Comparison of ENCODE assay signal across 1 cellular context in the genomic region with DNA sequence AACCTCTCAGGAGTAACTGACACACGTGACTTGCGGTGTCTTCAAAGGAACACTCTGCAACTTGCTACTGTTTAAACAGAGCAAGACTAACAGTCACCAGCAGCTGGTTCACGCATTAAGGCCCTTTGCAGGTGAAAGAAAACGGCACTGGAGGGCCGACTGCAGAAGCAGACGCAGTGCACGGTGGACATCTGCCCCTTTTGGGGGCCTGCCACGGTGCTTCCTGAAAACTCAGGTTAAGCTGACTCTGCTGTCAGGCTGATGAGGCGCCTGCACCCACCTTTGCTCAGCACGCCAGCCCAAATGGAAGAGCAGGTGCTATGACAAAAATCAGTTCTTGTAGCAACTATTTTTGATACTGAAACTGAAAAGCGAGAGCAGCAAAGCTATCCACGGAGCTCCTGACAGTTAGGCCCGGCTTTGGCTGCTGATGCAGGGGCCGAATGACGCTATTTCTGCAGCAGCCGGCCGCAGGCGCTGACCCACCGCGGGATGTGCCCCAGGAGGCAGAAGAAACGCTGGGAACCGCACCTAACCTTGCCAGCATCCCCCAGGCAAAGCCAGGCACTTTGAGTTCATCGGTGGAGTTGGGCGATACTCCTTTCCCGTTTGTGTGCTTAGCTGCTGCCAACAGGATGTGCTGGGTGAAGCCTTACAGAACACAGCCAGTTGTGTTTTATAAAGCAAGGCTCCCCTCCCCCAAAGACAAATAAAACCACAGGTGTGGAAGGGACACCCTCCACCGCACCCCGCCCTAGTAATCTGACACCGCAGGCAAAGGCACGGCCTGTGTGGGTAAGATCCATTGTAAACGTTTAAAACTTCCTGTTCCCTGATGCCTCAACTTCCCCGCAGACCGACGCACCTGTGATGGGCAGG.
TF ChIP-seq lines count a peak whose summit lies in the region.

No MANE protein-coding gene starts in this region.

TF ChIP-seq in HepG2, 621 proteins besides CTCF, POLR2A, EP300 and RAD21 (continued from another document and continues in another):
- TF ChIP-seq, protein P1, sequence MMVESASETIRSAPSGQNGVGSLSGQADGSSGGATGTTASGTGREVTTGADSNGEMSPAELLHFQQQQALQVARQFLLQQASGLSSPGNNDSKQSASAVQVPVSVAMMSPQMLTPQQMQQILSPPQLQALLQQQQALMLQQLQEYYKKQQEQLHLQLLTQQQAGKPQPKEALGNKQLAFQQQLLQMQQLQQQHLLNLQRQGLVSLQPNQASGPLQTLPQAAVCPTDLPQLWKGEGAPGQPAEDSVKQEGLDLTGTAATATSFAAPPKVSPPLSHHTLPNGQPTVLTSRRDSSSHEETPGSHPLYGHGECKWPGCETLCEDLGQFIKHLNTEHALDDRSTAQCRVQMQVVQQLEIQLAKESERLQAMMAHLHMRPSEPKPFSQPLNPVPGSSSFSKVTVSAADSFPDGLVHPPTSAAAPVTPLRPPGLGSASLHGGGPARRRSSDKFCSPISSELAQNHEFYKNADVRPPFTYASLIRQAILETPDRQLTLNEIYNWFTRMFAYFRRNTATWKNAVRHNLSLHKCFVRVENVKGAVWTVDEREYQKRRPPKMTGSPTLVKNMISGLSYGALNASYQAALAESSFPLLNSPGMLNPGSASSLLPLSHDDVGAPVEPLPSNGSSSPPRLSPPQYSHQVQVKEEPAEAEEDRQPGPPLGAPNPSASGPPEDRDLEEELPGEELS (CRISPR knock-in tag; IDR thresholded peaks at IDR 0.05) = peak; percentile 43; the same call in 1 of the 2 replicates
- TF ChIP-seq KDM3A (CRISPR knock-in tag; IDR thresholded peaks at IDR 0.05; ENCODE audit: low read depth) (no peak), XRCC5 (optimal IDR thresholded peaks at IDR 0.05; ENCODE audit: low read length) (no peak), KDM2A (CRISPR knock-in tag; IDR thresholded peaks at IDR 0.05; ENCODE audit: borderline replicate concordance, low read depth) (peak; percentile 64; the same call in 1 of the 2 replicates), ELF1 (CRISPR knock-in tag; IDR thresholded peaks at IDR 0.05) (no peak), ZNF607 (CRISPR knock-in tag; IDR thresholded peaks at IDR 0.05; ENCODE audit: borderline replicate concordance) (no peak), HNRNPL (IDR thresholded peaks at IDR 0.05; ENCODE audit: low read depth, low read length) (0 out of 2 replicates have a peak, but pooled peaks have one; percentile 35), MYNN (CRISPR knock-in tag; IDR thresholded peaks at IDR 0.05; ENCODE audit: low read depth) (no peak), ZC3H13 (CRISPR knock-in tag; IDR thresholded peaks at IDR 0.05) (0 out of 2 replicates have a peak, but pooled peaks have one; percentile 12), RXRA (CRISPR knock-in tag; IDR thresholded peaks at IDR 0.05) (peak; percentile 33), TCF7 (IDR thresholded peaks at IDR 0.05; ENCODE audit: low read depth) (peak; percentile 75), FOXA3 (CRISPR knock-in tag; IDR thresholded peaks at IDR 0.05) (peak; percentile 68), ZNF331 (CRISPR knock-in tag; IDR thresholded peaks at IDR 0.05) (no peak; the same call in 1 of the 2 replicates), FOXA1 (IDR thresholded peaks at IDR 0.05) (no peak), FOXA1 (CRISPR knock-in tag; IDR thresholded peaks at IDR 0.05) (peak; percentile 71), IRF2 (CRISPR knock-in tag; IDR thresholded peaks at IDR 0.05) (no peak), THAP11 (CRISPR knock-in tag; IDR thresholded peaks at IDR 0.05) (0 out of 2 replicates have a peak, but pooled peaks have one; percentile 29), NR2F6 (IDR thresholded peaks at IDR 0.05) (peak; percentile 49; the same call in 1 of the 2 replicates), NR2F6 (CRISPR knock-in tag; IDR thresholded peaks at IDR 0.05) (peak; percentile 35; the same call in 1 of the 2 replicates), NR2F2 (IDR thresholded peaks at IDR 0.05; ENCODE audit: borderline replicate concordance, low read depth) (no peak), FOSL2 (CRISPR knock-in tag; IDR thresholded peaks at IDR 0.05) (0 out of 2 replicates have a peak, but pooled peaks have one; percentile 18), RARG (CRISPR knock-in tag; IDR thresholded peaks at IDR 0.05; ENCODE audit: low read depth) (no peak), FOXP1 (IDR thresholded peaks at IDR 0.05) (no peak), FOXP1 (CRISPR knock-in tag; IDR thresholded peaks at IDR 0.05) (peak; percentile 29; the same call in 1 of the 2 replicates), SP140L (CRISPR knock-in tag; IDR thresholded peaks at IDR 0.05; ENCODE audit: borderline replicate concordance) (no peak), SSRP1 (CRISPR knock-in tag; IDR thresholded peaks at IDR 0.05) (no peak), NONO (IDR thresholded peaks at IDR 0.05) (no peak), NONO (CRISPR knock-in tag; conservative IDR thresholded peaks at IDR 0.05) (0 out of 2 replicates have a peak, but pooled peaks have one; percentile 40), RFXANK (CRISPR knock-in tag; IDR thresholded peaks at IDR 0.05) (no peak)
- TF ChIP-seq, protein P2, sequence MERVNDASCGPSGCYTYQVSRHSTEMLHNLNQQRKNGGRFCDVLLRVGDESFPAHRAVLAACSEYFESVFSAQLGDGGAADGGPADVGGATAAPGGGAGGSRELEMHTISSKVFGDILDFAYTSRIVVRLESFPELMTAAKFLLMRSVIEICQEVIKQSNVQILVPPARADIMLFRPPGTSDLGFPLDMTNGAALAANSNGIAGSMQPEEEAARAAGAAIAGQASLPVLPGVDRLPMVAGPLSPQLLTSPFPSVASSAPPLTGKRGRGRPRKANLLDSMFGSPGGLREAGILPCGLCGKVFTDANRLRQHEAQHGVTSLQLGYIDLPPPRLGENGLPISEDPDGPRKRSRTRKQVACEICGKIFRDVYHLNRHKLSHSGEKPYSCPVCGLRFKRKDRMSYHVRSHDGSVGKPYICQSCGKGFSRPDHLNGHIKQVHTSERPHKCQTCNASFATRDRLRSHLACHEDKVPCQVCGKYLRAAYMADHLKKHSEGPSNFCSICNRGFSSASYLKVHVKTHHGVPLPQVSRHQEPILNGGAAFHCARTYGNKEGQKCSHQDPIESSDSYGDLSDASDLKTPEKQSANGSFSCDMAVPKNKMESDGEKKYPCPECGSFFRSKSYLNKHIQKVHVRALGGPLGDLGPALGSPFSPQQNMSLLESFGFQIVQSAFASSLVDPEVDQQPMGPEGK (CRISPR knock-in tag; IDR thresholded peaks at IDR 0.05) = peak; percentile 74
- TF ChIP-seq, protein P3, sequence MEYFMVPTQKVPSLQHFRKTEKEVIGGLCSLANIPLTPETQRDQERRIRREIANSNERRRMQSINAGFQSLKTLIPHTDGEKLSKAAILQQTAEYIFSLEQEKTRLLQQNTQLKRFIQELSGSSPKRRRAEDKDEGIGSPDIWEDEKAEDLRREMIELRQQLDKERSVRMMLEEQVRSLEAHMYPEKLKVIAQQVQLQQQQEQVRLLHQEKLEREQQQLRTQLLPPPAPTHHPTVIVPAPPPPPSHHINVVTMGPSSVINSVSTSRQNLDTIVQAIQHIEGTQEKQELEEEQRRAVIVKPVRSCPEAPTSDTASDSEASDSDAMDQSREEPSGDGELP (IDR thresholded peaks at IDR 0.05; ENCODE audit: borderline replicate concordance, low read depth) = peak; percentile 55
- TF ChIP-seq, protein P4, sequence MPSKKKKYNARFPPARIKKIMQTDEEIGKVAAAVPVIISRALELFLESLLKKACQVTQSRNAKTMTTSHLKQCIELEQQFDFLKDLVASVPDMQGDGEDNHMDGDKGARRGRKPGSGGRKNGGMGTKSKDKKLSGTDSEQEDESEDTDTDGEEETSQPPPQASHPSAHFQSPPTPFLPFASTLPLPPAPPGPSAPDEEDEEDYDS (CRISPR knock-in tag; IDR thresholded peaks at IDR 0.05) = peak; percentile 30; the same call in 1 of the 2 replicates
- TF ChIP-seq, protein P5, sequence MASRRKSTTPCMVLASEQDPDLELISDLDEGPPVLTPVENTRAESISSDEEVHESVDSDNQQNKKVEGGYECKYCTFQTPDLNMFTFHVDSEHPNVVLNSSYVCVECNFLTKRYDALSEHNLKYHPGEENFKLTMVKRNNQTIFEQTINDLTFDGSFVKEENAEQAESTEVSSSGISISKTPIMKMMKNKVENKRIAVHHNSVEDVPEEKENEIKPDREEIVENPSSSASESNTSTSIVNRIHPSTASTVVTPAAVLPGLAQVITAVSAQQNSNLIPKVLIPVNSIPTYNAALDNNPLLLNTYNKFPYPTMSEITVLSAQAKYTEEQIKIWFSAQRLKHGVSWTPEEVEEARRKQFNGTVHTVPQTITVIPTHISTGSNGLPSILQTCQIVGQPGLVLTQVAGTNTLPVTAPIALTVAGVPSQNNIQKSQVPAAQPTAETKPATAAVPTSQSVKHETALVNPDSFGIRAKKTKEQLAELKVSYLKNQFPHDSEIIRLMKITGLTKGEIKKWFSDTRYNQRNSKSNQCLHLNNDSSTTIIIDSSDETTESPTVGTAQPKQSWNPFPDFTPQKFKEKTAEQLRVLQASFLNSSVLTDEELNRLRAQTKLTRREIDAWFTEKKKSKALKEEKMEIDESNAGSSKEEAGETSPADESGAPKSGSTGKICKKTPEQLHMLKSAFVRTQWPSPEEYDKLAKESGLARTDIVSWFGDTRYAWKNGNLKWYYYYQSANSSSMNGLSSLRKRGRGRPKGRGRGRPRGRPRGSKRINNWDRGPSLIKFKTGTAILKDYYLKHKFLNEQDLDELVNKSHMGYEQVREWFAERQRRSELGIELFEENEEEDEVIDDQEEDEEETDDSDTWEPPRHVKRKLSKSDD (CRISPR knock-in tag; IDR thresholded peaks at IDR 0.05; ENCODE audit: low read depth) = peak; percentile 25; the same call in 1 of the 2 replicates
- TF ChIP-seq, protein P6, sequence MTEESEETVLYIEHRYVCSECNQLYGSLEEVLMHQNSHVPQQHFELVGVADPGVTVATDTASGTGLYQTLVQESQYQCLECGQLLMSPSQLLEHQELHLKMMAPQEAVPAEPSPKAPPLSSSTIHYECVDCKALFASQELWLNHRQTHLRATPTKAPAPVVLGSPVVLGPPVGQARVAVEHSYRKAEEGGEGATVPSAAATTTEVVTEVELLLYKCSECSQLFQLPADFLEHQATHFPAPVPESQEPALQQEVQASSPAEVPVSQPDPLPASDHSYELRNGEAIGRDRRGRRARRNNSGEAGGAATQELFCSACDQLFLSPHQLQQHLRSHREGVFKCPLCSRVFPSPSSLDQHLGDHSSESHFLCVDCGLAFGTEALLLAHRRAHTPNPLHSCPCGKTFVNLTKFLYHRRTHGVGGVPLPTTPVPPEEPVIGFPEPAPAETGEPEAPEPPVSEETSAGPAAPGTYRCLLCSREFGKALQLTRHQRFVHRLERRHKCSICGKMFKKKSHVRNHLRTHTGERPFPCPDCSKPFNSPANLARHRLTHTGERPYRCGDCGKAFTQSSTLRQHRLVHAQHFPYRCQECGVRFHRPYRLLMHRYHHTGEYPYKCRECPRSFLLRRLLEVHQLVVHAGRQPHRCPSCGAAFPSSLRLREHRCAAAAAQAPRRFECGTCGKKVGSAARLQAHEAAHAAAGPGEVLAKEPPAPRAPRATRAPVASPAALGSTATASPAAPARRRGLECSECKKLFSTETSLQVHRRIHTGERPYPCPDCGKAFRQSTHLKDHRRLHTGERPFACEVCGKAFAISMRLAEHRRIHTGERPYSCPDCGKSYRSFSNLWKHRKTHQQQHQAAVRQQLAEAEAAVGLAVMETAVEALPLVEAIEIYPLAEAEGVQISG (CRISPR knock-in tag; IDR thresholded peaks at IDR 0.05) = 0 out of 2 replicates have a peak, but pooled peaks have one; percentile 3
- TF ChIP-seq, protein P7, sequence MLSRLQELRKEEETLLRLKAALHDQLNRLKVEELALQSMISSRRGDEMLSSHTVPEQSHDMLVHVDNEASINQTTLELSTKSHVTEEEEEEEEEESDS (CRISPR knock-in tag; IDR thresholded peaks at IDR 0.05; ENCODE audit: borderline replicate concordance) = no peak
- TF ChIP-seq, protein P8, sequence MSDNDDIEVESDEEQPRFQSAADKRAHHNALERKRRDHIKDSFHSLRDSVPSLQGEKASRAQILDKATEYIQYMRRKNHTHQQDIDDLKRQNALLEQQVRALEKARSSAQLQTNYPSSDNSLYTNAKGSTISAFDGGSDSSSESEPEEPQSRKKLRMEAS (IDR thresholded peaks at IDR 0.05) = 0 out of 2 replicates have a peak, but pooled peaks have one; percentile 13
- TF ChIP-seq, protein P9, sequence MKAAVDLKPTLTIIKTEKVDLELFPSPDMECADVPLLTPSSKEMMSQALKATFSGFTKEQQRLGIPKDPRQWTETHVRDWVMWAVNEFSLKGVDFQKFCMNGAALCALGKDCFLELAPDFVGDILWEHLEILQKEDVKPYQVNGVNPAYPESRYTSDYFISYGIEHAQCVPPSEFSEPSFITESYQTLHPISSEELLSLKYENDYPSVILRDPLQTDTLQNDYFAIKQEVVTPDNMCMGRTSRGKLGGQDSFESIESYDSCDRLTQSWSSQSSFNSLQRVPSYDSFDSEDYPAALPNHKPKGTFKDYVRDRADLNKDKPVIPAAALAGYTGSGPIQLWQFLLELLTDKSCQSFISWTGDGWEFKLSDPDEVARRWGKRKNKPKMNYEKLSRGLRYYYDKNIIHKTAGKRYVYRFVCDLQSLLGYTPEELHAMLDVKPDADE (CRISPR knock-in tag; IDR thresholded peaks at IDR 0.05) = no peak
- TF ChIP-seq, protein P10, sequence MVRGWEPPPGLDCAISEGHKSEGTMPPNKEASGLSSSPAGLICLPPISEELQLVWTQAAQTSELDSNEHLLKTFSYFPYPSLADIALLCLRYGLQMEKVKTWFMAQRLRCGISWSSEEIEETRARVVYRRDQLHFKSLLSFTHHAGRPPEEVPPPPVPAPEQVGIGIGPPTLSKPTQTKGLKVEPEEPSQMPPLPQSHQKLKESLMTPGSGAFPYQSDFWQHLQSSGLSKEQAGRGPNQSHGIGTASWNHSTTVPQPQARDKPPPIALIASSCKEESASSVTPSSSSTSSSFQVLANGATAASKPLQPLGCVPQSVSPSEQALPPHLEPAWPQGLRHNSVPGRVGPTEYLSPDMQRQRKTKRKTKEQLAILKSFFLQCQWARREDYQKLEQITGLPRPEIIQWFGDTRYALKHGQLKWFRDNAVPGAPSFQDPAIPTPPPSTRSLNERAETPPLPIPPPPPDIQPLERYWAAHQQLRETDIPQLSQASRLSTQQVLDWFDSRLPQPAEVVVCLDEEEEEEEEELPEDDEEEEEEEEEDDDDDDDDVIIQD (CRISPR knock-in tag; IDR thresholded peaks at IDR 0.05; ENCODE audit: low read depth) = 0 out of 2 replicates have a peak, but pooled peaks have one; percentile 26
- TF ChIP-seq, protein P11, sequence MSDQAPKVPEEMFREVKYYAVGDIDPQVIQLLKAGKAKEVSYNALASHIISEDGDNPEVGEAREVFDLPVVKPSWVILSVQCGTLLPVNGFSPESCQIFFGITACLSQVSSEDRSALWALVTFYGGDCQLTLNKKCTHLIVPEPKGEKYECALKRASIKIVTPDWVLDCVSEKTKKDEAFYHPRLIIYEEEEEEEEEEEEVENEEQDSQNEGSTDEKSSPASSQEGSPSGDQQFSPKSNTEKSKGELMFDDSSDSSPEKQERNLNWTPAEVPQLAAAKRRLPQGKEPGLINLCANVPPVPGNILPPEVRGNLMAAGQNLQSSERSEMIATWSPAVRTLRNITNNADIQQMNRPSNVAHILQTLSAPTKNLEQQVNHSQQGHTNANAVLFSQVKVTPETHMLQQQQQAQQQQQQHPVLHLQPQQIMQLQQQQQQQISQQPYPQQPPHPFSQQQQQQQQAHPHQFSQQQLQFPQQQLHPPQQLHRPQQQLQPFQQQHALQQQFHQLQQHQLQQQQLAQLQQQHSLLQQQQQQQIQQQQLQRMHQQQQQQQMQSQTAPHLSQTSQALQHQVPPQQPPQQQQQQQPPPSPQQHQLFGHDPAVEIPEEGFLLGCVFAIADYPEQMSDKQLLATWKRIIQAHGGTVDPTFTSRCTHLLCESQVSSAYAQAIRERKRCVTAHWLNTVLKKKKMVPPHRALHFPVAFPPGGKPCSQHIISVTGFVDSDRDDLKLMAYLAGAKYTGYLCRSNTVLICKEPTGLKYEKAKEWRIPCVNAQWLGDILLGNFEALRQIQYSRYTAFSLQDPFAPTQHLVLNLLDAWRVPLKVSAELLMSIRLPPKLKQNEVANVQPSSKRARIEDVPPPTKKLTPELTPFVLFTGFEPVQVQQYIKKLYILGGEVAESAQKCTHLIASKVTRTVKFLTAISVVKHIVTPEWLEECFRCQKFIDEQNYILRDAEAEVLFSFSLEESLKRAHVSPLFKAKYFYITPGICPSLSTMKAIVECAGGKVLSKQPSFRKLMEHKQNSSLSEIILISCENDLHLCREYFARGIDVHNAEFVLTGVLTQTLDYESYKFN (CRISPR knock-in tag; conservative IDR thresholded peaks at IDR 0.05) = peak; percentile 39; the same call in 1 of the 2 replicates
